ENCODE assay signal across 8 cellular contexts in genomic region chr3:197009532-197010019, GRCh38. TPM values are rescaled to one million over a fixed set of nuclear protein-coding genes. Genes with fewer than 3 reads are reported as not detected.
"Had no signal": no experiment of that assay in that cellular context is flagged by ENCODE, and none has a peak within 500 bp of the region (broad histone marks: within the 10 kb centered on the region; RNA-seq: fewer than 3 reads in every experiment).

No MANE protein-coding gene starts in this region.

- H3K27ac Mint-ChIP-seq: GM23338, H9 had no signal

- H3K4me3 Mint-ChIP-seq: GM23338 had no signal

- FAIRE-seq: H1, H54, HTR-8/SVneo, K562 had no signal

- ATAC-seq: GM23338, K562 had no signal

- H3K4me3 ChIP-seq: GM23338, K562 had no signal

- DNase-seq: H9, HCEC 1CT, IMR-90 had no signal

RNA-seq across cellular contexts. Expression of gene PIGZ, which starts 40.9 kb away (rescaled TPM):
- total RNA-seq: GM23338, H1 had no signal
